ENCODE assay signal across 26 cellular contexts in the genomic region with DNA sequence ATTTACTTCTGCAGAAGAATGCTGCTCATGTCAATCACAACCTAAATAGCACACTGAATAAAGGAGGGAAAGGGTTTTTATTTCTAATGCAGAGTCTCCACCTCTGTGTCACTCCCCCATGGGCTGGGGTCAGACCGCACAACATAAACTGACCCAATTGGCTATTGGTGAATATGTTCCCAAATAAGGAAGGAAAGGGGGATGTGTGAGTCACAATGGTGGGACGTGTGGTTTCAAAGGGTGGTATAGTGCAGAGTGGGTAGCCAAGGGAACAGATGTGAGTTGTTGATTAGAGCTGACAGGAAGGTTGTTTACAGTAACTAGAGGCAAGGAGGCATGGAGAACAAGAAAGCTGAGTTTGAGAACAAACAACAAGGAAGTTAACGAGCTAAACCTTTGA.
"Had no signal": no experiment of that assay in that cellular context is flagged by ENCODE, and none has a peak within 500 bp of the region (broad histone marks: within the 10 kb centered on the region; RNA-seq: fewer than 3 reads in every experiment).

No MANE protein-coding gene starts in this region.

- H3K4me3 ChIP-seq: ascending aorta, cardiac muscle cell, colonic mucosa, gastrocnemius medialis, left ventricle myocardium inferior, lung, mucosa of descending colon, pancreas, psoas muscle, sigmoid colon, suprapubic skin, tibial artery had no signal

- DNase-seq: activated CD4-positive, alpha-beta T cell treated with anti-CD3 and anti-CD28 coated beads for 36 hours; activated CD4-positive, CD25-positive, alpha-beta regulatory T cell; activated effector memory CD4-positive, alpha-beta T cell treated with Interleukin-2 at 50 U/mL for 16 hours; activated naive CD4-positive, alpha-beta T cell treated with Interleukin-2 at 50 U/mL for 16 hours; cerebellar nuclear complex; colonic mucosa; effector CD8-positive, alpha-beta T cell; erythroblast; gastrocnemius medialis; glutamatergic neuron; left ventricle myocardium inferior; mucosa of descending colon; nucleus accumbens; pancreas; psoas muscle; sigmoid colon; small intestine; stimulated activated CD4-positive, alpha-beta T cell treated with anti-CD3 and anti-CD28 coated beads, Interleukin-15, amount 100 ng/mL, for 24 hours; stimulated activated CD4-positive, alpha-beta T cell treated with anti-CD3 and anti-CD28 coated beads, Interleukin-2, amount 100 ng/mL, for 24 hours; stimulated activated naive CD4-positive, alpha-beta T cell; T-cell; tibial artery had no signal
